In the genomic region with DNA sequence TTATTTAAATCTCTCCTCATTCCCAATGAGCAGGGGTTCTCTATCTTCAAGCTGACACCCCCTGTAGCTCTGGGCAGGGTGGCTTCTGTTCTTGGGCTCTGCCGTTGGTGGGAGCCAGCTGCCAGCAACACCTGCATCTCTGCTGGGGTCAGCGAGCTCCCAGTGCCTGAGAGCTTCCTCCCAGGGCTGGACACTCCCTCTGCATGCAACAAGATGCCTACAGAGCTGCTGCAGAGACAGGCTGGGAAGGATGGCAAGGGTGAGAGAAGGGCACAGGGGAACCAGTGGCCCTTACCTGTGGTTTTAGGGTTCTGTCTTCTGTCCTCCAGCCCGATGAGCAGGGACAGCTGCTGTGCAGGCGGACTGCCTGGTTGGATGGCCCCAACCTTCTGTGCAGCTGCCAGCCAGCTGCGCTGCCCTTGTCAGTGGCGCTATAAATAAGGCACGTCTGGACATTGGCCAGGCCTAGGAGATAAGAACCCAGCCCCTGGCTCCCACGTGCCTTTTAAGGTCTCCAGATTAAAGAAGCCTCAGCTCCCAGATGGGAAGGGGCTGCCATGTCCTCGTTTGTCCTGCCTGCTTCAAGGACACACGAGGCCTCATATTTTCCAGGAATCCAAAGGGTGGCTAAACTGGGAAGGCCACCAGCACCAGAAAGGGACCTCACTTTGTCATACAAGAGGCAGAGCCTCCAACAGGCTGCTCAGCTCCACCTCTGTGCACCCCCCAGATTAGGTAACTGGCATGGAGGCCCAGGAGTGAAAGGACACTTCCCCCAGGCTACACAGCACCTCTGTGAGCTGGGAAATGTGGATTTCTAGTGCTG, we compare ENCODE assay signal across 1 cellular context.
TF ChIP-seq lines count a peak whose summit lies in the region.

No MANE protein-coding gene starts in this region.

TF ChIP-seq in H1, 55 proteins besides CTCF, POLR2A, EP300 and RAD21:
- no peak for TF ChIP-seq TEAD4 (IDR thresholded peaks at IDR 0.05; ENCODE audit: low read depth, low read length)
- TF ChIP-seq SUZ12 (IDR thresholded peaks at IDR 0.05; ENCODE audit: low read length): no peak
- no peak for TF ChIP-seq KDM5A (IDR thresholded peaks at IDR 0.05; ENCODE audit: low read length)
- TF ChIP-seq, protein P1, sequence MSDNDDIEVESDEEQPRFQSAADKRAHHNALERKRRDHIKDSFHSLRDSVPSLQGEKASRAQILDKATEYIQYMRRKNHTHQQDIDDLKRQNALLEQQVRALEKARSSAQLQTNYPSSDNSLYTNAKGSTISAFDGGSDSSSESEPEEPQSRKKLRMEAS (IDR thresholded peaks at IDR 0.05): no peak
- no peak for TF ChIP-seq POLR2AphosphoS5 (IDR thresholded peaks at IDR 0.05; ENCODE audit: low read depth, low read length)
- no peak for TF ChIP-seq NRF1 (IDR thresholded peaks at IDR 0.05; ENCODE audit: low read depth, low read length)
- TF ChIP-seq SP4 (IDR thresholded peaks at IDR 0.05; ENCODE audit: low read length): no peak
- TF ChIP-seq SIRT6 (IDR thresholded peaks at IDR 0.05; ENCODE audit: low read length): no peak
- TF ChIP-seq SP1 (IDR thresholded peaks at IDR 0.05; ENCODE audit: low read depth, low read length): no peak
- TF ChIP-seq GTF2F1 (IDR thresholded peaks at IDR 0.05; ENCODE audit: borderline replicate concordance, low read depth, low read length): no peak
- TF ChIP-seq CTBP2 (IDR thresholded peaks at IDR 0.05; ENCODE audit: borderline replicate concordance, insufficient read depth, insufficient read length, low read length): no peak
